17 cellular contexts compared by ENCODE assay signal in genomic region chr20:50353289-50353961, GRCh38.
DNase-seq lines count a peak whose midpoint lies in the region; ATAC-seq, FAIRE-seq and TF ChIP-seq lines count a peak whose summit lies in the region.
"Had no signal": no experiment of that assay in that cellular context is flagged by ENCODE, and none has a peak within 500 bp of the region (broad histone marks: within the 10 kb centered on the region; RNA-seq: fewer than 3 reads in every experiment).

No MANE protein-coding gene starts in this region.

- H3K14ac ChIP-seq in H1 (ENCODE audit: insufficient read length): no peak overlapping the region

- no peak overlapping the region for H2BK20ac ChIP-seq in H1 (ENCODE audit: low read length)

- TF ChIP-seq CTCF in natural killer cell (IDR thresholded peaks at IDR 0.05) (no peak), NB4 (IDR thresholded peaks at IDR 0.05; ENCODE audit: low read depth, low read length) (no peak), H1 (IDR thresholded peaks at IDR 0.05; ENCODE audit: control extremely low read depth in 1 of 3, insufficient read depth in 1 of 3, low read depth in 1 of 3, low read length in 3 of 3) (no peak)

- H3K27me3 Mint-ChIP-seq in natural killer cell treated with Interleukin-12 subunit alpha and Interleukin-12 subunit beta and Interleukin-15 and Interleukin-18, amount 100 ng/mL, for 72 hours: peaks cover 0 to 6% of the 10 kb centered on the region in 2 donors
- H3K27me3 Mint-ChIP-seq in natural killer cell (ENCODE audit: low read depth in 2 of 2): peaks cover 27 to 38% of the 10 kb centered on the region in 2 donors

- intact Hi-C loops in natural killer cell (cut with micrococcal nuclease): no loop called here

- H3K9me3 Mint-ChIP-seq in natural killer cell treated with Interleukin-12 subunit alpha and Interleukin-12 subunit beta and Interleukin-15 and Interleukin-18, amount 100 ng/mL, for 72 hours: no peaks in the 10 kb centered on the region
- no peaks in the 10 kb centered on the region for H3K9me3 Mint-ChIP-seq in natural killer cell

- DNase-seq in natural killer cell treated with Interleukin-12 subunit alpha and Interleukin-12 subunit beta and Interleukin-15 and Interleukin-18, amount 100 ng/mL, for 72 hours (ENCODE audit: low spot score): no peak
- DNase-seq in natural killer cell: no peak
- DNase-seq in NB4 (ENCODE audit: low read depth): peak; percentile 84
- DNase-seq in H1 (ENCODE audit: low read depth in 1 of 2, low spot score in 2 of 2): no peak
- DNase-seq in NAMALWA (ENCODE audit: low spot score): no peak
- DNase-seq in NK-92 treated with Interleukin-12 subunit alpha and Interleukin-12 subunit beta, amount 100 ng/mL, for 24 hours (lab: John Stamatoyannopoulos, UW): no peak
- no peak for DNase-seq in NCI-H1436 (lab: John Stamatoyannopoulos, UW)
- DNase-seq: activated CD8-positive, alpha-beta memory T cell treated with anti-CD3 and anti-CD28 coated beads, Interleukin-2, amount 10 ng/mL, durations not matched to agents 7 days and 5 days; activated effector memory CD4-positive, alpha-beta T cell treated with anti-CD3 and anti-CD28 coated beads, Interleukin-2, amount 50 U/mL, for 16 hours; hippocampal formation; NCI-H1417; NCI-H2171 treated with DMSO at 0.1 percent for 48 hours; NCI-H748 treated with DMSO at 0.1 percent for 48 hours; SW 1271; WERI-Rb-1 had no signal

- H3K4me2 ChIP-seq in H1 (ENCODE audit: insufficient read depth in 1 of 2, low read depth in 2 of 2, low read length in 2 of 2): no peak overlapping the region

- TF ChIP-seq RAD21 in H1 (IDR thresholded peaks at IDR 0.05 in 1 of 2, conservative IDR thresholded peaks at IDR 0.05 in 1 of 2; ENCODE audit: low read depth in 2 of 2, low read length in 2 of 2): no peak

- no peak overlapping the region for H4K5ac ChIP-seq in H1 (ENCODE audit: insufficient read length, low read depth, low read length)

- no peak overlapping the region for H3K23ac ChIP-seq in H1 (ENCODE audit: insufficient read length)

- no peak overlapping the region for H2BK12ac ChIP-seq in H1 (ENCODE audit: low read depth, low read length)

- WGBS in H1 (ENCODE audit: extremely low coverage in 1 of 2, insufficient coverage in 1 of 2, insufficient read length in 1 of 2, insufficient replicate concordance in 2 of 2, low coverage in 1 of 2, low lambda C conversion rate in 2 of 2, missing lambda C conversion rate in 1 of 2), 2 experiments: 87% methylated on average over 15 of the region's 16 CpGs; no CpG with 5 or more reads in 1 of the 2 experiments

- no peaks in the 10 kb centered on the region for H3K79me1 ChIP-seq in H1 (ENCODE audit: low read depth, low read length)

- no peak overlapping the region for H2BK120ac ChIP-seq in H1 (replicated peaks; ENCODE audit: low read depth, low read length)

- no peak overlapping the region for H3K4me3 ChIP-seq in NB4 (ENCODE audit: low read depth, low read length)
- no peak overlapping the region for H3K4me3 ChIP-seq in H1 (ENCODE audit: extremely low read depth in 1 of 4, insufficient read depth in 2 of 4, low read depth in 3 of 4, low read length in 4 of 4)

- CTCF ChIA-PET in H1 (lab: Charles Lee; ENCODE audit: partially characterized antibody): interaction anchor here (0.6 to 1.5 kb wide), 8 partner anchors 10 to 267 kb away, joined by 3 to 5 read pairs (median 3); no protein-coding TSS in a partner anchor

- H3K56ac ChIP-seq in H1 (replicated peaks; ENCODE audit: insufficient read length, low read depth, low read length): no peak overlapping the region

- H3K4me1 Mint-ChIP-seq in natural killer cell treated with Interleukin-12 subunit alpha and Interleukin-12 subunit beta and Interleukin-15 and Interleukin-18, amount 100 ng/mL, for 72 hours (ENCODE audit: low read depth in 2 of 2): peaks cover 38 to 44% of the 10 kb centered on the region in 2 donors
- H3K4me1 Mint-ChIP-seq in natural killer cell: peaks cover 25 to 39% of the 10 kb centered on the region in 2 donors

- H4K8ac ChIP-seq in H1 (ENCODE audit: extremely low read depth, insufficient read depth, low read length): peak overlapping the region; percentile 9

- H3K79me2 ChIP-seq in H1 (ENCODE audit: control insufficient read depth in 1 of 2, insufficient read depth in 2 of 2, low read length in 2 of 2): no peaks in the 10 kb centered on the region

- H2AK5ac ChIP-seq in H1 (ENCODE audit: low read depth, low read length): no peak overlapping the region

- no peak overlapping the region for H2BK15ac ChIP-seq in H1 (ENCODE audit: low read length)

- no peak overlapping the region for H3K27ac ChIP-seq in H1 (ENCODE audit: low read depth, low read length)
- H3K27ac ChIP-seq: WERI-Rb-1 had no signal

- peak overlapping the region; percentile 18 for H3K4me3 Mint-ChIP-seq in natural killer cell treated with Interleukin-12 subunit alpha and Interleukin-12 subunit beta and Interleukin-15 and Interleukin-18, amount 100 ng/mL, for 72 hours
- no peak overlapping the region for H3K4me3 Mint-ChIP-seq in natural killer cell
- H3K4me3 Mint-ChIP-seq: activated CD8-positive, alpha-beta memory T cell treated with anti-CD3 and anti-CD28 coated beads, Interleukin-2, amount 10 ng/mL, durations not matched to agents 7 days and 5 days had no signal

- H2AFZ ChIP-seq in H1 (ENCODE audit: low read length): peak overlapping the region; percentile 23; the same call in 1 of the 2 replicates

- H3K27ac Mint-ChIP-seq in natural killer cell treated with Interleukin-12 subunit alpha and Interleukin-12 subunit beta and Interleukin-15 and Interleukin-18, amount 100 ng/mL, for 72 hours: peak overlapping the region; percentile 48 to 88
- H3K27ac Mint-ChIP-seq in natural killer cell: no peak overlapping the region
- H3K27ac Mint-ChIP-seq: activated CD8-positive, alpha-beta memory T cell treated with anti-CD3 and anti-CD28 coated beads, Interleukin-2, amount 10 ng/mL, durations not matched to agents 7 days and 5 days had no signal

- no peaks in the 10 kb centered on the region for H3K36me3 Mint-ChIP-seq in natural killer cell treated with Interleukin-12 subunit alpha and Interleukin-12 subunit beta and Interleukin-15 and Interleukin-18, amount 100 ng/mL, for 72 hours
- no peaks in the 10 kb centered on the region for H3K36me3 Mint-ChIP-seq in natural killer cell
- H3K36me3 Mint-ChIP-seq: activated CD8-positive, alpha-beta memory T cell treated with anti-CD3 and anti-CD28 coated beads, Interleukin-2, amount 10 ng/mL, durations not matched to agents 7 days and 5 days had no signal

- ATAC-seq in natural killer cell treated with Interleukin-12 subunit alpha and Interleukin-12 subunit beta and Interleukin-15 and Interleukin-18, amount 100 ng/mL, for 72 hours: no peak
- no peak for ATAC-seq in natural killer cell
- ATAC-seq: activated CD8-positive, alpha-beta memory T cell treated with anti-CD3 and anti-CD28 coated beads, Interleukin-2, amount 10 ng/mL, durations not matched to agents 7 days and 5 days; sciatic nerve had no signal

- no peaks in the 10 kb centered on the region; a peak in 1 of 7 replicates for H3K4me1 ChIP-seq in H1 (replicated peaks in 1 of 4; ENCODE audit: control insufficient read depth in 3 of 4, insufficient read depth in 4 of 4, low read length in 3 of 4)

- no peaks in the 10 kb centered on the region for H3K36me3 ChIP-seq in H1 (ENCODE audit: control insufficient read depth in 2 of 4, insufficient read depth in 4 of 4, low read length in 3 of 4)
- H3K36me3 ChIP-seq: WERI-Rb-1 had no signal

- no peak overlapping the region for H2BK5ac ChIP-seq in H1 (ENCODE audit: low read depth, low read length)

- no peak for FAIRE-seq in H1 (lab: Jason Lieb, UNC)
- FAIRE-seq: G401.6 had no signal

- no peaks in the 10 kb centered on the region for H3K27me3 ChIP-seq in H1 (replicated peaks in 1 of 4; ENCODE audit: control insufficient read depth in 3 of 4, extremely low read depth in 1 of 4, insufficient read depth in 3 of 4, low read length in 3 of 4)

- no peaks in the 10 kb centered on the region for H4K20me1 ChIP-seq in H1 (replicated peaks in 1 of 2; ENCODE audit: control insufficient read depth in 1 of 2, insufficient read depth in 2 of 2, low read length in 2 of 2)

- H4K91ac ChIP-seq in H1 (replicated peaks; ENCODE audit: insufficient read length, low read length): no peak overlapping the region

- H3K18ac ChIP-seq in H1 (ENCODE audit: extremely low read depth, low read length): no peak overlapping the region

- TF ChIP-seq EP300 in H1 (IDR thresholded peaks at IDR 0.05; ENCODE audit: borderline replicate concordance in 1 of 2, low read depth in 2 of 2, low read length in 2 of 2): no peak

- H3K4ac ChIP-seq in H1 (replicated peaks; ENCODE audit: insufficient read length, low read depth, low read length): no peak overlapping the region

- no peaks in the 10 kb centered on the region for H3K23me2 ChIP-seq in H1 (ENCODE audit: low read depth, low read length)

- POLR2A ChIA-PET in H1 (lab: Charles Lee; ENCODE audit: partially characterized antibody): no interaction called here

- no peak overlapping the region for H3K9ac ChIP-seq in H1 (replicated peaks in 1 of 4; ENCODE audit: extremely low read depth in 1 of 4, low read depth in 3 of 4, low read length in 3 of 4)

- TF ChIP-seq POLR2A in NB4 (IDR thresholded peaks at IDR 0.05; ENCODE audit: extremely low read depth, insufficient read length): no peak
- no peak for TF ChIP-seq POLR2A in H1 (IDR thresholded peaks at IDR 0.05; ENCODE audit: control extremely low read depth in 1 of 2, low read depth in 2 of 2, low read length in 2 of 2)

- no peaks in the 10 kb centered on the region for H3K9me3 ChIP-seq in H1 (ENCODE audit: insufficient read depth in 2 of 2, low read depth in 1 of 2, low read length in 1 of 2)

TF ChIP-seq in H1, 55 proteins besides CTCF, POLR2A, EP300 and RAD21 (continues in another document):
- no peak for TF ChIP-seq CHD1 (IDR thresholded peaks at IDR 0.05; ENCODE audit: low read depth, low read length)
- no peak for TF ChIP-seq NRF1 (IDR thresholded peaks at IDR 0.05; ENCODE audit: low read depth, low read length)
- no peak for TF ChIP-seq RXRA (IDR thresholded peaks at IDR 0.05; ENCODE audit: insufficient read depth, low read depth, low read length)
- no peak for TF ChIP-seq HDAC6 (IDR thresholded peaks at IDR 0.05; ENCODE audit: low read depth, low read length)
- no peak for TF ChIP-seq SUZ12 (IDR thresholded peaks at IDR 0.05; ENCODE audit: low read length)
- TF ChIP-seq MAFK (IDR thresholded peaks at IDR 0.05; ENCODE audit: low read depth, low read length): no peak
- no peak for TF ChIP-seq GTF2F1 (IDR thresholded peaks at IDR 0.05; ENCODE audit: borderline replicate concordance, low read depth, low read length)
- no peak for TF ChIP-seq CBX8 (IDR thresholded peaks at IDR 0.05; ENCODE audit: borderline replicate concordance, low read depth, low read length)
- TF ChIP-seq RBBP5 (IDR thresholded peaks at IDR 0.05; ENCODE audit: borderline replicate concordance, low read depth, low read length): no peak
- TF ChIP-seq CHD2 (IDR thresholded peaks at IDR 0.05; ENCODE audit: low read length): no peak
- no peak for TF ChIP-seq TEAD4 (IDR thresholded peaks at IDR 0.05; ENCODE audit: low read depth, low read length)
- TF ChIP-seq SAP30 (IDR thresholded peaks at IDR 0.05; ENCODE audit: insufficient read depth, insufficient replicate concordance, low read length): no peak
- no peak for TF ChIP-seq SIRT6 (IDR thresholded peaks at IDR 0.05; ENCODE audit: low read length)
- no peak for TF ChIP-seq ZNF274 (IDR thresholded peaks at IDR 0.05; ENCODE audit: borderline replicate concordance, extremely low read depth, low read length)

Comparison
In these comparisons a context has a peak if more than half of its experiments do, and no peak if none do; other contexts are left out.
1. H3K27ac Mint-ChIP-seq: peak in natural killer cell treated with Interleukin-12 subunit alpha and Interleukin-12 subunit beta and Interleukin-15 and Interleukin-18, amount 100 ng/mL, for 72 hours (2 of 2); none in natural killer cell (0 of 2).